Comparison of ENCODE assay signal across 13 cellular contexts in the genomic region with DNA sequence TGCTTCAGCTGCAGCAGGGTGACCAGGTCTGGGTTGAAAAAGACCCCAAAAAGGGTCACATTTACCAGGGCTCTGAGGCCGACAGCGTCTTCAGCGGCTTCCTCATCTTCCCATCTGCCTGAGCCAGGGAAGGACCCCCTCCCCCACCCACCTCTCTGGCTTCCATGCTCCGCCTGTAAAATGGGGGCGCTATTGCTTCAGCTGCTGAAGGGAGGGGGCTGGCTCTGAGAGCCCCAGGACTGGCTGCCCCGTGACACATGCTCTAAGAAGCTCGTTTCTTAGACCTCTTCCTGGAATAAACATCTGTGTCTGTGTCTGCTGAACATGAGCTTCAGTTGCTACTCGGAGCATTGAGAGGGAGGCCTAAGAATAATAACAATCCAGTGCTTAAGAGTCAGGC. TPM values are rescaled to one million over a fixed set of nuclear protein-coding genes. Genes with fewer than 3 reads are reported as not detected.
DNase-seq lines count a peak whose midpoint lies in the region; ATAC-seq, FAIRE-seq and TF ChIP-seq lines count a peak whose summit lies in the region.
"Had no signal": no experiment of that assay in that cellular context is flagged by ENCODE, and none has a peak within 500 bp of the region (broad histone marks: within the 10 kb centered on the region; RNA-seq: fewer than 3 reads in every experiment).

No MANE protein-coding gene starts in this region.

- no peak overlapping the region for H3K4me2 ChIP-seq in endothelial cell of umbilical vein (ENCODE audit: insufficient read depth, low read length)
- H3K4me2 ChIP-seq in osteoblast (ENCODE audit: insufficient read depth, low read length) = no peak overlapping the region

- H3K27ac ChIP-seq in endothelial cell of umbilical vein (ENCODE audit: insufficient read depth, low read depth, low read length) = no peak overlapping the region
- H3K27ac ChIP-seq in osteoblast (ENCODE audit: low read depth, low read length) = no peak overlapping the region
- H3K27ac ChIP-seq: parathyroid adenoma, SK-N-MC had no signal

- intact Hi-C loops in endothelial cell of umbilical vein (cut with micrococcal nuclease) = no loop called here

- TF ChIP-seq POLR2A in endothelial cell of umbilical vein (IDR thresholded peaks at IDR 0.05; ENCODE audit: low read depth, low read length) = no peak

- H3K27me3 ChIP-seq in MG63 (peaks cover 14% of the 10 kb centered on the region), endothelial cell of umbilical vein (ENCODE audit: control insufficient read depth in 2 of 2, insufficient read depth in 2 of 2, low read length in 2 of 2) (peaks cover 0 to 3% of the 10 kb centered on the region in 2 experiments), osteoblast (ENCODE audit: insufficient read depth, low read length) (peaks cover 6% of the 10 kb centered on the region)

- H3K4me3 ChIP-seq in MG63 = no peak overlapping the region
- no peak overlapping the region for H3K4me3 ChIP-seq in endothelial cell of umbilical vein (replicated peaks in 1 of 3; ENCODE audit: insufficient read depth in 1 of 3, low read depth in 1 of 3, low read length in 3 of 3)
- H3K4me3 ChIP-seq in osteoblast (ENCODE audit: insufficient read depth, low read length) = no peak overlapping the region
- H3K4me3 ChIP-seq: GM12878, SK-N-MC had no signal

- no peaks in the 10 kb centered on the region for H3K9me1 ChIP-seq in endothelial cell of umbilical vein (replicated peaks; ENCODE audit: control insufficient read depth, extremely low read depth, insufficient read depth, low read length)

- H3K4me1 ChIP-seq in endothelial cell of umbilical vein (ENCODE audit: control insufficient read depth, extremely low read depth, insufficient read depth, low read length) = no peaks in the 10 kb centered on the region
- H3K4me1 ChIP-seq in osteoblast (ENCODE audit: insufficient read depth, low read length) = no peaks in the 10 kb centered on the region
- H3K4me1 ChIP-seq: parathyroid adenoma had no signal

- H3K79me2 ChIP-seq in endothelial cell of umbilical vein (ENCODE audit: control insufficient read depth, insufficient read depth, low read length) (no peaks in the 10 kb centered on the region), osteoblast (ENCODE audit: insufficient read depth, low read length) (no peaks in the 10 kb centered on the region)
- H3K79me2 ChIP-seq: parathyroid adenoma had no signal

- POLR2A ChIA-PET in endothelial cell of umbilical vein (lab: Charles Lee) = no interaction called here

- DNase-seq in EH (ENCODE audit: low read depth) = peak; percentile 60
- DNase-seq in MG63 = peak; percentile 18
- peak; percentile 17 for DNase-seq in endothelial cell of umbilical vein (ENCODE audit: low read depth, low spot score)
- peak; percentile 88 for DNase-seq in osteoblast (ENCODE audit: insufficient read length, low spot score, missing footprints)
- DNase-seq in NCI-H2196 (lab: John Stamatoyannopoulos, UW; ENCODE audit: unreplicated experiment) = no peak
- DNase-seq in SHP77 treated with DMSO at 0.1 percent for 48 hours (lab: John Stamatoyannopoulos, UW) = no peak
- DNase-seq in amniotic stem cell (lab: John Stamatoyannopoulos, UW) = no peak
- DNase-seq: activated CD8-positive, alpha-beta memory T cell treated with anti-CD3 and anti-CD28 coated beads, Interleukin-2, amount 50 U/mL, for 4 hours; NCI-H2107 had no signal

- BruUV-seq in endothelial cell of umbilical vein (replicated peaks; lab: Mats Ljungman, UMichigan) = no TSS peak

- no peak for ATAC-seq in HG03097 (IDR thresholded peaks at IDR 0.05; ENCODE audit: low FRiP score, unreplicated experiment)
- ATAC-seq: GM12878 had no signal

- CTCF ChIA-PET in endothelial cell of umbilical vein (lab: Charles Lee) = interaction anchor here (1.0 to 5.5 kb wide), 3 partner anchors 12 to 223 kb away, joined by 3 to 154 read pairs (median 4); no protein-coding TSS in a partner anchor

- H3K9ac ChIP-seq in endothelial cell of umbilical vein (replicated peaks; ENCODE audit: extremely low read depth, insufficient read depth, low read length) = no peak overlapping the region
- H3K9ac ChIP-seq: parathyroid adenoma had no signal

- H4K20me1 ChIP-seq in endothelial cell of umbilical vein (replicated peaks; ENCODE audit: control insufficient read depth, extremely low read depth, insufficient read depth, low read length) (no peaks in the 10 kb centered on the region), osteoblast (ENCODE audit: insufficient read depth, low read length) (peaks cover 2% of the 10 kb centered on the region)

- H3K9me3 ChIP-seq in MG63 (no peaks in the 10 kb centered on the region), endothelial cell of umbilical vein (replicated peaks; ENCODE audit: control insufficient read depth, insufficient read depth, low read length) (no peaks in the 10 kb centered on the region), osteoblast (ENCODE audit: low read depth, low read length) (no peaks in the 10 kb centered on the region)

- no peak for FAIRE-seq in endothelial cell of umbilical vein (lab: Jason Lieb, UNC)
- FAIRE-seq: GM12878 had no signal

- H3K36me3 ChIP-seq in MG63 = no peaks in the 10 kb centered on the region
- no peaks in the 10 kb centered on the region for H3K36me3 ChIP-seq in endothelial cell of umbilical vein (ENCODE audit: control insufficient read depth in 2 of 2, extremely low read depth in 1 of 2, insufficient read depth in 2 of 2, low read length in 2 of 2)
- H3K36me3 ChIP-seq in osteoblast (ENCODE audit: insufficient read depth, low read length) = no peaks in the 10 kb centered on the region

- TF ChIP-seq CTCF in endothelial cell of umbilical vein (IDR thresholded peaks at IDR 0.05; ENCODE audit: extremely low read depth in 1 of 2, insufficient read depth in 1 of 2, low read depth in 1 of 2, low read length in 2 of 2) (no peak), osteoblast (IDR thresholded peaks at IDR 0.05; ENCODE audit: extremely low read depth, low read depth, low read length) (peak; percentile 13)

- dilution Hi-C loops in endothelial cell of umbilical vein (cut with MboI; ENCODE audit: extremely low pct_ligation_motif_present, low sequenced_read_pairs) = no loop called here

- no peak overlapping the region for H2AFZ ChIP-seq in endothelial cell of umbilical vein (ENCODE audit: low read depth, low read length)
- no peak overlapping the region for H2AFZ ChIP-seq in osteoblast (ENCODE audit: low read length)
- H2AFZ ChIP-seq: parathyroid adenoma had no signal

TF ChIP-seq in endothelial cell of umbilical vein, 7 proteins besides CTCF, POLR2A, EP300 and RAD21:
- TF ChIP-seq POLR2AphosphoS5 (IDR thresholded peaks at IDR 0.05; ENCODE audit: insufficient read depth, low read depth, low read length) (no peak), GATA2 (IDR thresholded peaks at IDR 0.05; ENCODE audit: insufficient read depth, insufficient read length, low read depth, low read length) (no peak), MYC (IDR thresholded peaks at IDR 0.05; ENCODE audit: low read depth, low read length) (no peak), FOS (IDR thresholded peaks at IDR 0.05; ENCODE audit: borderline replicate concordance, insufficient read depth, low read length) (no peak), JUN (IDR thresholded peaks at IDR 0.05; ENCODE audit: borderline replicate concordance, insufficient read depth, insufficient read length, low read depth) (no peak), EZH2 (IDR thresholded peaks at IDR 0.05; ENCODE audit: borderline replicate concordance, low read depth, low read length, severe bottlenecking) (no peak)
- TF ChIP-seq, protein P1, sequence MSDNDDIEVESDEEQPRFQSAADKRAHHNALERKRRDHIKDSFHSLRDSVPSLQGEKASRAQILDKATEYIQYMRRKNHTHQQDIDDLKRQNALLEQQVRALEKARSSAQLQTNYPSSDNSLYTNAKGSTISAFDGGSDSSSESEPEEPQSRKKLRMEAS (IDR thresholded peaks at IDR 0.05; ENCODE audit: insufficient read depth, insufficient read length) = no peak

RNA-seq across cellular contexts. Expression of a gene that starts 2.9 kb away (rescaled TPM):
- total RNA-seq in MG63 (2014; rRNA removed; shearing (Covaris generic); ENCODE audit: low replicate concordance) = not detected in 2 replicates
- not detected in 2 replicates for total RNA-seq in endothelial cell of umbilical vein
- not detected in 2 replicates for polyA plus RNA-seq in endothelial cell of umbilical vein
- polyA plus RNA-seq in endothelial cell of umbilical vein (2011; cell fraction: cytosol; rRNA removed) = not detected in 2 replicates
- polyA plus RNA-seq in endothelial cell of umbilical vein (2011; cell fraction: nucleus; rRNA removed) = not detected in 2 replicates
- polyA plus RNA-seq in endothelial cell of umbilical vein (2012) = not detected in 2 replicates
- not detected in 2 replicates for polyA minus RNA-seq in endothelial cell of umbilical vein
- polyA minus RNA-seq in endothelial cell of umbilical vein (2011; cell fraction: cytosol; rRNA and poly(A)+ RNA removed) = not detected
- not detected in 2 replicates for polyA minus RNA-seq in endothelial cell of umbilical vein (2011; cell fraction: nucleus; rRNA and poly(A)+ RNA removed)
- 1.1 TPM in 1 of 2 replicates, not detected in the other for total RNA-seq in osteoblast
- polyA plus RNA-seq: GM12878 had no signal

RNA-seq across cellular contexts. Expression of a gene that starts 4.1 kb away (rescaled TPM):
- total RNA-seq in MG63 (2014; rRNA removed; shearing (Covaris generic); ENCODE audit: low replicate concordance) = not detected in 2 replicates
- total RNA-seq in endothelial cell of umbilical vein (not detected in 2 replicates), osteoblast (2.2 TPM in 1 of 2 replicates, not detected in the other)
- polyA plus RNA-seq in endothelial cell of umbilical vein = not detected in 2 replicates
- not detected in 2 replicates for polyA plus RNA-seq in endothelial cell of umbilical vein (2011; cell fraction: cytosol; rRNA removed)
- polyA plus RNA-seq in endothelial cell of umbilical vein (2011; cell fraction: nucleus; rRNA removed) = not detected in 2 replicates
- polyA plus RNA-seq in endothelial cell of umbilical vein (2012) = not detected in 2 replicates
- polyA minus RNA-seq in endothelial cell of umbilical vein = not detected in 2 replicates
- polyA minus RNA-seq in endothelial cell of umbilical vein (2011; cell fraction: cytosol; rRNA and poly(A)+ RNA removed) = not detected
- polyA minus RNA-seq in endothelial cell of umbilical vein (2011; cell fraction: nucleus; rRNA and poly(A)+ RNA removed) = not detected in 2 replicates
- polyA plus RNA-seq: GM12878 had no signal

RNA-seq across cellular contexts. Expression of a gene that starts 13.8 kb away (rescaled TPM):
- total RNA-seq in MG63 (2014; rRNA removed; shearing (Covaris generic); ENCODE audit: low replicate concordance) = not detected in 2 replicates
- total RNA-seq in endothelial cell of umbilical vein (not detected in 2 replicates), osteoblast (0.72 TPM in 1 of 2 replicates, not detected in the other)
- polyA plus RNA-seq in endothelial cell of umbilical vein = not detected in 2 replicates
- not detected in 2 replicates for polyA plus RNA-seq in endothelial cell of umbilical vein (2011; cell fraction: cytosol; rRNA removed)
- not detected in 2 replicates for polyA plus RNA-seq in endothelial cell of umbilical vein (2011; cell fraction: nucleus; rRNA removed)
- not detected in 2 replicates for polyA plus RNA-seq in endothelial cell of umbilical vein (2012)
- not detected in 2 replicates for polyA minus RNA-seq in endothelial cell of umbilical vein
- polyA minus RNA-seq in endothelial cell of umbilical vein (2011; cell fraction: cytosol; rRNA and poly(A)+ RNA removed) = not detected
- not detected in 2 replicates for polyA minus RNA-seq in endothelial cell of umbilical vein (2011; cell fraction: nucleus; rRNA and poly(A)+ RNA removed)
- polyA plus RNA-seq: GM12878 had no signal

Comparison
In these comparisons a context has a peak if more than half of its experiments do, and no peak if none do; other contexts are left out.
1. DNase-seq: peak in EH (single experiment), MG63 (single experiment), endothelial cell of umbilical vein (single experiment) and osteoblast (single experiment); none in NCI-H2196 (single experiment), SHP77 treated with DMSO at 0.1 percent for 48 hours (single experiment) and amniotic stem cell (single experiment).